ENCODE assay signal across 2 cellular contexts in genomic region chrX:131578735-131579367, GRCh38.
A peak's percentile ranks its signal among the peaks of the same experiment; 100 is the strongest.
TF ChIP-seq lines count a peak whose summit lies in the region.

No MANE protein-coding gene starts in this region.

TF ChIP-seq in A549, 52 proteins besides CTCF, POLR2A, EP300 and RAD21:
- peak; percentile 6; the same call in 1 of the 2 replicates for TF ChIP-seq PHF8 (IDR thresholded peaks at IDR 0.05; ENCODE audit: borderline replicate concordance, low read depth)

TF ChIP-seq in HCT116, 20 proteins besides CTCF, POLR2A, EP300 and RAD21:
- TF ChIP-seq YY1 (IDR thresholded peaks at IDR 0.05; ENCODE audit: extremely low read depth, insufficient replicate concordance, low read depth, low read length), result peak; percentile 43
TF ChIP-seq in HCT116: peak in this region for 1; not testable (repeated sequence) for 19.
